Comparison of ENCODE assay signal across 8 cellular contexts in genomic region chr20:13784893-13785715, GRCh38. TPM values are rescaled to one million over a fixed set of nuclear protein-coding genes. Genes with fewer than 3 reads are reported as not detected.
DNase-seq lines count a peak whose midpoint lies in the region; ATAC-seq and TF ChIP-seq lines count a peak whose summit lies in the region.

A gene with protein sequence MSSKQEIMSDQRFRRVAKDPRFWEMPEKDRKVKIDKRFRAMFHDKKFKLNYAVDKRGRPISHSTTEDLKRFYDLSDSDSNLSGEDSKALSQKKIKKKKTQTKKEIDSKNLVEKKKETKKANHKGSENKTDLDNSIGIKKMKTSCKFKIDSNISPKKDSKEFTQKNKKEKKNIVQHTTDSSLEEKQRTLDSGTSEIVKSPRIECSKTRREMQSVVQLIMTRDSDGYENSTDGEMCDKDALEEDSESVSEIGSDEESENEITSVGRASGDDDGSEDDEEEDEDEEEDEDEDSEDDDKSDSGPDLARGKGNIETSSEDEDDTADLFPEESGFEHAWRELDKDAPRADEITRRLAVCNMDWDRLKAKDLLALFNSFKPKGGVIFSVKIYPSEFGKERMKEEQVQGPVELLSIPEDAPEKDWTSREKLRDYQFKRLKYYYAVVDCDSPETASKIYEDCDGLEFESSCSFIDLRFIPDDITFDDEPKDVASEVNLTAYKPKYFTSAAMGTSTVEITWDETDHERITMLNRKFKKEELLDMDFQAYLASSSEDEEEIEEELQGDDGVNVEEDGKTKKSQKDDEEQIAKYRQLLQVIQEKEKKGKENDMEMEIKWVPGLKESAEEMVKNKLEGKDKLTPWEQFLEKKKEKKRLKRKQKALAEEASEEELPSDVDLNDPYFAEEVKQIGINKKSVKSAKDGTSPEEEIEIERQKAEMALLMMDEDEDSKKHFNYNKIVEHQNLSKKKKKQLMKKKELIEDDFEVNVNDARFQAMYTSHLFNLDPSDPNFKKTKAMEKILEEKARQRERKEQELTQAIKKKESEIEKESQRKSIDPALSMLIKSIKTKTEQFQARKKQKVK (minus strand): TSS chr20:13784919. CDS start chr20:13783140, 1,779 bp downstream.
A gene with protein sequence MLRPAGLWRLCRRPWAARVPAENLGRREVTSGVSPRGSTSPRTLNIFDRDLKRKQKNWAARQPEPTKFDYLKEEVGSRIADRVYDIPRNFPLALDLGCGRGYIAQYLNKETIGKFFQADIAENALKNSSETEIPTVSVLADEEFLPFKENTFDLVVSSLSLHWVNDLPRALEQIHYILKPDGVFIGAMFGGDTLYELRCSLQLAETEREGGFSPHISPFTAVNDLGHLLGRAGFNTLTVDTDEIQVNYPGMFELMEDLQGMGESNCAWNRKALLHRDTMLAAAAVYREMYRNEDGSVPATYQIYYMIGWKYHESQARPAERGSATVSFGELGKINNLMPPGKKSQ (plus strand): TSS chr20:13785028. CDS start chr20:13785069, 41 bp downstream.

- H3K79me2 ChIP-seq in ACC112 (ENCODE audit: control insufficient read depth, insufficient read depth, low read length, unreplicated experiment): peaks cover 59% of the 10 kb centered on the region

- ATAC-seq in GM18870 (IDR thresholded peaks at IDR 0.05; ENCODE audit: unreplicated experiment): peak; percentile 96
- ATAC-seq in HG03135 (IDR thresholded peaks at IDR 0.05; ENCODE audit: unreplicated experiment): peak; percentile 95

- no peak for TF ChIP-seq CTCF in VCaP (conservative IDR thresholded peaks at IDR 0.05)
- TF ChIP-seq CTCF in breast epithelium (IDR thresholded peaks at IDR 0.05): no peak

- H3K4me3 ChIP-seq in ACC112 (ENCODE audit: low read depth, low read length) (peak within 1 kb of the TSS; percentile 96), breast epithelium (peak within 1 kb of the TSS; percentile 79 to 86 (median 81)), iPS-20b (ENCODE audit: low read length) (peak within 1 kb of the TSS; percentile 100), skin epidermis (peak within 1 kb of the TSS; percentile 68 to 88 (median 75))

- H3K27me3 ChIP-seq in ACC112 (ENCODE audit: insufficient read depth, low read length): no peaks in the 10 kb centered on the region
- no peaks in the 10 kb centered on the region for H3K27me3 ChIP-seq in breast epithelium
- no peaks in the 10 kb centered on the region for H3K27me3 ChIP-seq in iPS-20b (ENCODE audit: insufficient read depth, low read length)

- H3K4me1 ChIP-seq in ACC112 (ENCODE audit: control insufficient read depth, insufficient read depth, low read length, unreplicated experiment) (peaks cover 19% of the 10 kb centered on the region), breast epithelium (peaks cover 0 to 8% of the 10 kb centered on the region in 2 donors), iPS-20b (ENCODE audit: insufficient read depth, low read length) (peaks cover 6% of the 10 kb centered on the region)

- TF ChIP-seq POLR2A in breast epithelium (IDR thresholded peaks at IDR 0.05): no peak

- H3K36me3 ChIP-seq in ACC112 (ENCODE audit: insufficient read depth, low read length): peaks cover 20% of the 10 kb centered on the region
- H3K36me3 ChIP-seq in breast epithelium: no peaks in the 10 kb centered on the region
- peaks cover 57% of the 10 kb centered on the region for H3K36me3 ChIP-seq in iPS-20b (ENCODE audit: insufficient read depth, low read depth, low read length)

- peak within 1 kb of the TSS; percentile 97 for H2AFZ ChIP-seq in ACC112 (ENCODE audit: low read length, unreplicated experiment)

- intact Hi-C loops in breast epithelium (cut with DNase I; ENCODE audit: low total_unique reads): no loop called here

- H3K9ac ChIP-seq in iPS-20b (ENCODE audit: low read depth, low read length): peak within 1 kb of the TSS; percentile 99

- H3K27ac ChIP-seq in ACC112 (ENCODE audit: low read depth, low read length): peak within 1 kb of the TSS; percentile 59
- peak within 1 kb of the TSS; percentile 90 for H3K27ac ChIP-seq in VCaP
- H3K27ac ChIP-seq in breast epithelium: peak within 1 kb of the TSS; percentile 91 to 95
- peak within 1 kb of the TSS; percentile 97 for H3K27ac ChIP-seq in iPS-20b (ENCODE audit: low read length)
- peak within 1 kb of the TSS; percentile 74 to 98 (median 92) for H3K27ac ChIP-seq in skin epidermis

- DNase-seq in NCI-H2196 treated with DMSO at 0.1 percent for 48 hours (lab: John Stamatoyannopoulos, UW; ENCODE audit: unreplicated experiment) (peak; percentile 78), breast epithelium (ENCODE audit: low spot score in 2 of 2) (peak; percentile 88 to 94)

- H3K9me3 ChIP-seq in breast epithelium (no peaks in the 10 kb centered on the region), iPS-20b (ENCODE audit: insufficient read depth, low read depth, low read length) (no peaks in the 10 kb centered on the region)

RNA-seq across cellular contexts. Expression of the first gene that starts in this region (rescaled TPM):
- total RNA-seq in breast epithelium: 10 to 100 TPM; 13.8 to 19.0 (median 17.7) TPM

RNA-seq across cellular contexts. Expression of the second gene that starts in this region (rescaled TPM):
- total RNA-seq in breast epithelium: 10 to 100 TPM; 15.7 to 20.5 (median 17.0) TPM

Comparison
In these comparisons a context has a peak if more than half of its experiments do, and no peak if none do; other contexts are left out.
1. Peak in every context shown above with its lines: DNase-seq, ATAC-seq, H3K4me3 ChIP-seq and H3K27ac ChIP-seq.